1 cellular context compared by ENCODE assay signal in genomic region chr16:23149267-23149992, GRCh38.
TF ChIP-seq lines count a peak whose summit lies in the region.

A gene with protein sequence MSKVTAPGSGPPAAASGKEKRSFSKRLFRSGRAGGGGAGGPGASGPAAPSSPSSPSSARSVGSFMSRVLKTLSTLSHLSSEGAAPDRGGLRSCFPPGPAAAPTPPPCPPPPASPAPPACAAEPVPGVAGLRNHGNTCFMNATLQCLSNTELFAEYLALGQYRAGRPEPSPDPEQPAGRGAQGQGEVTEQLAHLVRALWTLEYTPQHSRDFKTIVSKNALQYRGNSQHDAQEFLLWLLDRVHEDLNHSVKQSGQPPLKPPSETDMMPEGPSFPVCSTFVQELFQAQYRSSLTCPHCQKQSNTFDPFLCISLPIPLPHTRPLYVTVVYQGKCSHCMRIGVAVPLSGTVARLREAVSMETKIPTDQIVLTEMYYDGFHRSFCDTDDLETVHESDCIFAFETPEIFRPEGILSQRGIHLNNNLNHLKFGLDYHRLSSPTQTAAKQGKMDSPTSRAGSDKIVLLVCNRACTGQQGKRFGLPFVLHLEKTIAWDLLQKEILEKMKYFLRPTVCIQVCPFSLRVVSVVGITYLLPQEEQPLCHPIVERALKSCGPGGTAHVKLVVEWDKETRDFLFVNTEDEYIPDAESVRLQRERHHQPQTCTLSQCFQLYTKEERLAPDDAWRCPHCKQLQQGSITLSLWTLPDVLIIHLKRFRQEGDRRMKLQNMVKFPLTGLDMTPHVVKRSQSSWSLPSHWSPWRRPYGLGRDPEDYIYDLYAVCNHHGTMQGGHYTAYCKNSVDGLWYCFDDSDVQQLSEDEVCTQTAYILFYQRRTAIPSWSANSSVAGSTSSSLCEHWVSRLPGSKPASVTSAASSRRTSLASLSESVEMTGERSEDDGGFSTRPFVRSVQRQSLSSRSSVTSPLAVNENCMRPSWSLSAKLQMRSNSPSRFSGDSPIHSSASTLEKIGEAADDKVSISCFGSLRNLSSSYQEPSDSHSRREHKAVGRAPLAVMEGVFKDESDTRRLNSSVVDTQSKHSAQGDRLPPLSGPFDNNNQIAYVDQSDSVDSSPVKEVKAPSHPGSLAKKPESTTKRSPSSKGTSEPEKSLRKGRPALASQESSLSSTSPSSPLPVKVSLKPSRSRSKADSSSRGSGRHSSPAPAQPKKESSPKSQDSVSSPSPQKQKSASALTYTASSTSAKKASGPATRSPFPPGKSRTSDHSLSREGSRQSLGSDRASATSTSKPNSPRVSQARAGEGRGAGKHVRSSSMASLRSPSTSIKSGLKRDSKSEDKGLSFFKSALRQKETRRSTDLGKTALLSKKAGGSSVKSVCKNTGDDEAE (N-terminal part only) (minus strand): TSS chr16:23149452. CDS start chr16:23149270, 182 bp downstream.

TF ChIP-seq in GM12878, 131 proteins besides CTCF, POLR2A, EP300 and RAD21 (continued from another document and continues in another):
- TF ChIP-seq, protein P1, sequence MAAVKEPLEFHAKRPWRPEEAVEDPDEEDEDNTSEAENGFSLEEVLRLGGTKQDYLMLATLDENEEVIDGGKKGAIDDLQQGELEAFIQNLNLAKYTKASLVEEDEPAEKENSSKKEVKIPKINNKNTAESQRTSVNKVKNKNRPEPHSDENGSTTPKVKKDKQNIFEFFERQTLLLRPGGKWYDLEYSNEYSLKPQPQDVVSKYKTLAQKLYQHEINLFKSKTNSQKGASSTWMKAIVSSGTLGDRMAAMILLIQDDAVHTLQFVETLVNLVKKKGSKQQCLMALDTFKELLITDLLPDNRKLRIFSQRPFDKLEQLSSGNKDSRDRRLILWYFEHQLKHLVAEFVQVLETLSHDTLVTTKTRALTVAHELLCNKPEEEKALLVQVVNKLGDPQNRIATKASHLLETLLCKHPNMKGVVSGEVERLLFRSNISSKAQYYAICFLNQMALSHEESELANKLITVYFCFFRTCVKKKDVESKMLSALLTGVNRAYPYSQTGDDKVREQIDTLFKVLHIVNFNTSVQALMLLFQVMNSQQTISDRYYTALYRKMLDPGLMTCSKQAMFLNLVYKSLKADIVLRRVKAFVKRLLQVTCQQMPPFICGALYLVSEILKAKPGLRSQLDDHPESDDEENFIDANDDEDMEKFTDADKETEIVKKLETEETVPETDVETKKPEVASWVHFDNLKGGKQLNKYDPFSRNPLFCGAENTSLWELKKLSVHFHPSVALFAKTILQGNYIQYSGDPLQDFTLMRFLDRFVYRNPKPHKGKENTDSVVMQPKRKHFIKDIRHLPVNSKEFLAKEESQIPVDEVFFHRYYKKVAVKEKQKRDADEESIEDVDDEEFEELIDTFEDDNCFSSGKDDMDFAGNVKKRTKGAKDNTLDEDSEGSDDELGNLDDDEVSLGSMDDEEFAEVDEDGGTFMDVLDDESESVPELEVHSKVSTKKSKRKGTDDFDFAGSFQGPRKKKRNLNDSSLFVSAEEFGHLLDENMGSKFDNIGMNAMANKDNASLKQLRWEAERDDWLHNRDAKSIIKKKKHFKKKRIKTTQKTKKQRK (IDR thresholded peaks at IDR 0.05; ENCODE audit: low read depth, low read length) = no peak
- TF ChIP-seq SMARCA5 (IDR thresholded peaks at IDR 0.05) (no peak), HDGF (IDR thresholded peaks at IDR 0.05) (no peak), NR2F1 (conservative IDR thresholded peaks at IDR 0.05) (no peak; the same call in 1 of the 2 replicates), MEF2B (IDR thresholded peaks at IDR 0.05; ENCODE audit: partially characterized antibody, poor library complexity, severe bottlenecking) (peak; percentile 89), SMAD5 (IDR thresholded peaks at IDR 0.05; ENCODE audit: low read depth) (no peak), CUX1 (IDR thresholded peaks at IDR 0.05; ENCODE audit: insufficient replicate concordance, low read depth, low read length) (no peak), TCF3 (IDR thresholded peaks at IDR 0.05; ENCODE audit: borderline replicate concordance, insufficient read depth, low read depth, low read length) (0 out of 2 replicates have a peak, but pooled peaks have one; percentile 18), FOXM1 (IDR thresholded peaks at IDR 0.05; ENCODE audit: low read depth, low read length) (no peak), ZBTB40 (IDR thresholded peaks at IDR 0.05; ENCODE audit: borderline replicate concordance) (no peak), TAF1 (IDR thresholded peaks at IDR 0.05; ENCODE audit: borderline replicate concordance, low read depth, low read length) (no peak), MYB (IDR thresholded peaks at IDR 0.05; ENCODE audit: borderline replicate concordance, low read depth, low read length) (no peak), CHD4 (IDR thresholded peaks at IDR 0.05) (no peak), MTA2 (IDR thresholded peaks at IDR 0.05; ENCODE audit: low read depth) (no peak), FOS (IDR thresholded peaks at IDR 0.05; ENCODE audit: borderline replicate concordance, extremely low read depth, insufficient read length) (no peak), SREBF1 (IDR thresholded peaks at IDR 0.05; ENCODE audit: low read length) (0 out of 2 replicates have a peak, but pooled peaks have one; percentile 30), NBN (IDR thresholded peaks at IDR 0.05) (no peak), POLR2AphosphoS5 (IDR thresholded peaks at IDR 0.05; ENCODE audit: low read length) (no peak), YBX1 (IDR thresholded peaks at IDR 0.05) (no peak), BMI1 (IDR thresholded peaks at IDR 0.05; ENCODE audit: borderline replicate concordance) (no peak), KLF5 (IDR thresholded peaks at IDR 0.05; ENCODE audit: partially characterized antibody) (no peak), ZBTB11 (CRISPR knock-in tag; IDR thresholded peaks at IDR 0.05) (no peak), RAD51 (IDR thresholded peaks at IDR 0.05) (peak; percentile 72)
- TF ChIP-seq, protein P2, sequence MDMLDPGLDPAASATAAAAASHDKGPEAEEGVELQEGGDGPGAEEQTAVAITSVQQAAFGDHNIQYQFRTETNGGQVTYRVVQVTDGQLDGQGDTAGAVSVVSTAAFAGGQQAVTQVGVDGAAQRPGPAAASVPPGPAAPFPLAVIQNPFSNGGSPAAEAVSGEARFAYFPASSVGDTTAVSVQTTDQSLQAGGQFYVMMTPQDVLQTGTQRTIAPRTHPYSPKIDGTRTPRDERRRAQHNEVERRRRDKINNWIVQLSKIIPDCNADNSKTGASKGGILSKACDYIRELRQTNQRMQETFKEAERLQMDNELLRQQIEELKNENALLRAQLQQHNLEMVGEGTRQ (IDR thresholded peaks at IDR 0.05; ENCODE audit: borderline replicate concordance, low read depth, low read length) = peak; percentile 80
- TF ChIP-seq, protein P3, sequence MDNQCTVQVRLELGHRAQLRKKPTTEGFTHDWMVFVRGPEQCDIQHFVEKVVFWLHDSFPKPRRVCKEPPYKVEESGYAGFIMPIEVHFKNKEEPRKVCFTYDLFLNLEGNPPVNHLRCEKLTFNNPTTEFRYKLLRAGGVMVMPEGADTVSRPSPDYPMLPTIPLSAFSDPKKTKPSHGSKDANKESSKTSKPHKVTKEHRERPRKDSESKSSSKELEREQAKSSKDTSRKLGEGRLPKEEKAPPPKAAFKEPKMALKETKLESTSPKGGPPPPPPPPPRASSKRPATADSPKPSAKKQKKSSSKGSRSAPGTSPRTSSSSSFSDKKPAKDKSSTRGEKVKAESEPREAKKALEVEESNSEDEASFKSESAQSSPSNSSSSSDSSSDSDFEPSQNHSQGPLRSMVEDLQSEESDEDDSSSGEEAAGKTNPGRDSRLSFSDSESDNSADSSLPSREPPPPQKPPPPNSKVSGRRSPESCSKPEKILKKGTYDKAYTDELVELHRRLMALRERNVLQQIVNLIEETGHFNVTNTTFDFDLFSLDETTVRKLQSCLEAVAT (IDR thresholded peaks at IDR 0.05) = no peak
- TF ChIP-seq, protein P4, sequence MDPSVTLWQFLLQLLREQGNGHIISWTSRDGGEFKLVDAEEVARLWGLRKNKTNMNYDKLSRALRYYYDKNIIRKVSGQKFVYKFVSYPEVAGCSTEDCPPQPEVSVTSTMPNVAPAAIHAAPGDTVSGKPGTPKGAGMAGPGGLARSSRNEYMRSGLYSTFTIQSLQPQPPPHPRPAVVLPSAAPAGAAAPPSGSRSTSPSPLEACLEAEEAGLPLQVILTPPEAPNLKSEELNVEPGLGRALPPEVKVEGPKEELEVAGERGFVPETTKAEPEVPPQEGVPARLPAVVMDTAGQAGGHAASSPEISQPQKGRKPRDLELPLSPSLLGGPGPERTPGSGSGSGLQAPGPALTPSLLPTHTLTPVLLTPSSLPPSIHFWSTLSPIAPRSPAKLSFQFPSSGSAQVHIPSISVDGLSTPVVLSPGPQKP (IDR thresholded peaks at IDR 0.05; ENCODE audit: low read depth, low read length) = peak; percentile 58; the same call in 1 of the 2 replicates
- TF ChIP-seq, protein P5, sequence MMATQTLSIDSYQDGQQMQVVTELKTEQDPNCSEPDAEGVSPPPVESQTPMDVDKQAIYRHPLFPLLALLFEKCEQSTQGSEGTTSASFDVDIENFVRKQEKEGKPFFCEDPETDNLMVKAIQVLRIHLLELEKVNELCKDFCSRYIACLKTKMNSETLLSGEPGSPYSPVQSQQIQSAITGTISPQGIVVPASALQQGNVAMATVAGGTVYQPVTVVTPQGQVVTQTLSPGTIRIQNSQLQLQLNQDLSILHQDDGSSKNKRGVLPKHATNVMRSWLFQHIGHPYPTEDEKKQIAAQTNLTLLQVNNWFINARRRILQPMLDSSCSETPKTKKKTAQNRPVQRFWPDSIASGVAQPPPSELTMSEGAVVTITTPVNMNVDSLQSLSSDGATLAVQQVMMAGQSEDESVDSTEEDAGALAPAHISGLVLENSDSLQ (IDR thresholded peaks at IDR 0.05) = no peak
